In the genomic region with DNA sequence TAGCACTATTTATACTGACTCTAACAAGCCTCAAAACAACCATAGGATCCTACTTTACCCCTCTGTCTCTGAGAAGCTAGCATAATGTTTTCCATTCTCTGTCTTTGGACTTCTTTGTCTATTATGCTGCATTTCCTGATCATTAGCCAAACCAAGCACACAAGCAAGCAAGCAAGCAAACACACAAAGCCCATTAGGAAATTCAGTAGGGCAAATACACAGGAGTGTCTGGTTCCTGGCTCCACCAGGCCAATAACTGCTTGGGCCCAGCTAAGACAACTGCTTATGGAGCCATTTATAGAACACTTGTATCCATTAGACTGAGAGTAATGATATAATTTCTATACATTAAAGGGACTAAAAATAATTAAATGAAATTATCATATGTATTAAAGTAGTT, we compare ENCODE assay signal across 17 cellular contexts.
DNase-seq lines count a peak whose midpoint lies in the region; ATAC-seq lines count a peak whose summit lies in the region.
"Had no signal": no experiment of that assay in that cellular context is flagged by ENCODE, and none has a peak within 500 bp of the region (broad histone marks: within the 10 kb centered on the region; RNA-seq: fewer than 3 reads in every experiment).

No MANE protein-coding gene starts in this region.

- H3K9me3 ChIP-seq in T-helper 17 cell (ENCODE audit: control insufficient read depth, low read length, poor library complexity, severe bottlenecking): no peaks in the 10 kb centered on the region

- no peak overlapping the region for H3K27ac Mint-ChIP-seq in T-helper 17 cell
- H3K27ac Mint-ChIP-seq: B cell; CD8-positive, alpha-beta T cell had no signal

- H3K4me3 Mint-ChIP-seq in T-helper 17 cell: no peak overlapping the region
- H3K4me3 Mint-ChIP-seq: B cell; CD8-positive, alpha-beta T cell had no signal

- DNase-seq in COR-L47 (lab: John Stamatoyannopoulos, UW) (peak; percentile 13), NCI-H2081 (lab: John Stamatoyannopoulos, UW) (peak; percentile 34 to 86), caudate nucleus (lab: John Stamatoyannopoulos, UW) (peak in 22 of 61 donors; percentile 2 to 64 (median 16)), middle frontal gyrus (ENCODE audit: extremely low spot score, low spot score) (peak; percentile 25), EL (no peak), T-helper 17 cell (no peak)
- DNase-seq: CD8-positive, alpha-beta T cell; HCEC 1CT; Karpas-422; MM.1S; NCI-H2171 treated with DMSO at 0.1 percent for 48 hours; NCI-H524 treated with DMSO at 0.1 percent for 48 hours; T-helper 1 cell had no signal

- H3K4me1 Mint-ChIP-seq in T-helper 17 cell: no peaks in the 10 kb centered on the region
- H3K4me1 Mint-ChIP-seq: B cell had no signal

- peak overlapping the region; percentile 87 for H3K27ac ChIP-seq in caudate nucleus (ENCODE audit: low read depth, low read length)
- H3K27ac ChIP-seq: SK-N-MC had no signal

- no peaks in the 10 kb centered on the region for H3K27me3 Mint-ChIP-seq in T-helper 17 cell
- H3K27me3 Mint-ChIP-seq: B cell had no signal

- H3K36me3 Mint-ChIP-seq in T-helper 17 cell (ENCODE audit: low read depth): no peaks in the 10 kb centered on the region
- H3K36me3 Mint-ChIP-seq: CD8-positive, alpha-beta T cell had no signal

- ATAC-seq in T-helper 17 cell: no peak
- ATAC-seq in GM18858 (IDR thresholded peaks at IDR 0.05; ENCODE audit: unreplicated experiment): no peak
- no peak for ATAC-seq in GM18511 (IDR thresholded peaks at IDR 0.05; ENCODE audit: unreplicated experiment)
- ATAC-seq: CD8-positive, alpha-beta T cell had no signal

Comparison
In these comparisons a context has a peak if more than half of its experiments do, and no peak if none do; other contexts are left out.
1. DNase-seq: peak in COR-L47 (single experiment), NCI-H2081 (2 of 2) and middle frontal gyrus (single experiment); none in EL (single experiment) and T-helper 17 cell (0 of 3).